ENCODE assay signal across 33 cellular contexts in genomic region chr13:28566891-28567290, GRCh38.
DNase-seq lines count a peak whose midpoint lies in the region; ATAC-seq and TF ChIP-seq lines count a peak whose summit lies in the region.
"Had no signal": no experiment of that assay in that cellular context is flagged by ENCODE, and none has a peak within 500 bp of the region (broad histone marks: within the 10 kb centered on the region; RNA-seq: fewer than 3 reads in every experiment).

No MANE protein-coding gene starts in this region.

- H4K91ac ChIP-seq in IMR-90 (ENCODE audit: insufficient read depth, low read depth, low read length) (0 out of 2 replicates have a peak overlapping the region, but pooled peaks have one; percentile 23), trophoblast cell (ENCODE audit: low read depth, low read length) (no peak overlapping the region)

- no peak overlapping the region for H3K4me3 ChIP-seq in IMR-90 (ENCODE audit: insufficient read depth, low read depth, low read length)
- no peak overlapping the region for H3K4me3 ChIP-seq in trophoblast cell (ENCODE audit: low read depth, low read length)
- H3K4me3 ChIP-seq in thyroid gland (replicated peaks in 1 of 3): no peak overlapping the region
- H3K4me3 ChIP-seq: A549; BLaER1; BLaER1 treated with 17β-estradiol and CSF1 and Interleukin-3, amounts not matched to agents 10 nM and 100 nM had no signal

- H4K5ac ChIP-seq in IMR-90 (ENCODE audit: low read depth, low read length): no peak overlapping the region

- no peak overlapping the region for H3K4me3 Mint-ChIP-seq in mesothelial cell of epicardium
- H3K4me3 Mint-ChIP-seq: B cell; CD4-positive, alpha-beta memory T cell; CD4-positive, alpha-beta T cell; CD4-positive, CD25-positive, alpha-beta regulatory T cell; CD8-positive, alpha-beta memory T cell; CD8-positive, alpha-beta T cell had no signal

- H2BK5ac ChIP-seq in IMR-90 (ENCODE audit: low read depth, low read length, poor library complexity, severe bottlenecking) (no peak overlapping the region), trophoblast cell (ENCODE audit: low read depth, low read length, poor library complexity) (no peak overlapping the region)

- TF ChIP-seq POLR2A in IMR-90 (IDR thresholded peaks at IDR 0.05; ENCODE audit: low read depth, low read length) (no peak), thyroid gland (IDR thresholded peaks at IDR 0.05) (no peak)

- ATAC-seq in IMR-90 (ENCODE audit: low read depth): no peak
- ATAC-seq in GM18867 (IDR thresholded peaks at IDR 0.05; ENCODE audit: unreplicated experiment): no peak
- no peak for ATAC-seq in HG03108 (IDR thresholded peaks at IDR 0.05; ENCODE audit: unreplicated experiment)
- ATAC-seq: A549; CD8-positive, alpha-beta T cell had no signal

- H3K36me3 Mint-ChIP-seq in mesothelial cell of epicardium: no peaks in the 10 kb centered on the region
- H3K36me3 Mint-ChIP-seq: CD14-positive monocyte; CD4-positive, alpha-beta memory T cell; CD4-positive, CD25-positive, alpha-beta regulatory T cell; CD8-positive, alpha-beta memory T cell; CD8-positive, alpha-beta T cell had no signal

- H2BK120ac ChIP-seq in IMR-90 (ENCODE audit: low read depth, low read length) (no peak overlapping the region), trophoblast cell (ENCODE audit: insufficient read depth, low read length, poor library complexity) (no peak overlapping the region)

- H3K4me1 ChIP-seq in IMR-90 (ENCODE audit: control insufficient read depth, insufficient read depth, low read length) (peaks cover 12% of the 10 kb centered on the region), trophoblast cell (ENCODE audit: control insufficient read depth in 1 of 2, insufficient read depth in 2 of 2, low read length in 2 of 2) (peaks cover 14 to 16% of the 10 kb centered on the region in 2 experiments), thyroid gland (peaks cover 44 to 54% of the 10 kb centered on the region in 2 donors)
- H3K4me1 ChIP-seq: A549, BLaER1 had no signal

- H3K18ac ChIP-seq in IMR-90 (ENCODE audit: low read depth, low read length) (no peak overlapping the region), trophoblast cell (ENCODE audit: low read length) (no peak overlapping the region)

- no peak overlapping the region for H3K27ac Mint-ChIP-seq in mesothelial cell of epicardium
- H3K27ac Mint-ChIP-seq: B cell; CD14-positive monocyte; CD4-positive, alpha-beta memory T cell; CD4-positive, alpha-beta T cell; CD4-positive, CD25-positive, alpha-beta regulatory T cell; CD8-positive, alpha-beta memory T cell; CD8-positive, alpha-beta T cell had no signal

- no TSS peak for BruUV-seq in IMR-90 (replicated peaks; lab: Mats Ljungman, UMichigan)

- H2BK12ac ChIP-seq in trophoblast cell (ENCODE audit: low read length): no peak overlapping the region

- TF ChIP-seq CTCF in IMR-90 (conservative IDR thresholded peaks at IDR 0.05; ENCODE audit: low read depth, low read length) (no peak), thyroid gland (IDR thresholded peaks at IDR 0.05) (no peak), mesothelial cell of epicardium (IDR thresholded peaks at IDR 0.05; ENCODE audit: unreplicated experiment) (no peak)

- H3K14ac ChIP-seq in IMR-90 (replicated peaks; ENCODE audit: low read depth, low read length) (no peak overlapping the region), trophoblast cell (ENCODE audit: low read length) (no peak overlapping the region)

- no peaks in the 10 kb centered on the region for H3K27me3 Mint-ChIP-seq in mesothelial cell of epicardium (ENCODE audit: low read depth)
- H3K27me3 Mint-ChIP-seq: CD4-positive, alpha-beta T cell had no signal

- no peaks in the 10 kb centered on the region for H3K79me1 ChIP-seq in IMR-90 (ENCODE audit: low read depth in 1 of 2, low read length in 2 of 2)
- H3K79me1 ChIP-seq in trophoblast cell (ENCODE audit: low read length): no peaks in the 10 kb centered on the region

- no peak overlapping the region for H3K27ac ChIP-seq in IMR-90 (ENCODE audit: insufficient read depth, low read length)
- H3K27ac ChIP-seq in trophoblast cell (ENCODE audit: low read depth, low read length): no peak overlapping the region
- peak overlapping the region in 2 of 3 donors; percentile 88 to 89 for H3K27ac ChIP-seq in thyroid gland
- H3K27ac ChIP-seq: 22Rv1; A549; BLaER1; BLaER1 treated with 17β-estradiol and CSF1 and Interleukin-3, amounts not matched to agents 10 nM and 100 nM; C4-2B had no signal

- POLR2A ChIA-PET in IMR-90 (lab: Charles Lee; ENCODE audit: unreplicated experiment): no interaction called here

- H3K4ac ChIP-seq in IMR-90 (ENCODE audit: low read depth, low read length) (no peak overlapping the region), trophoblast cell (ENCODE audit: low read depth, low read length) (no peak overlapping the region)

- no peaks in the 10 kb centered on the region for H4K20me1 ChIP-seq in IMR-90 (ENCODE audit: insufficient read depth, low read length)
- H4K20me1 ChIP-seq: BLaER1; BLaER1 treated with 17β-estradiol and CSF1 and Interleukin-3, amounts not matched to agents 10 nM and 100 nM had no signal

- intact Hi-C loops in IMR-90 (cut with micrococcal nuclease) (no loop called here), thyroid gland (cut with DNase I) (no loop called here)

- H3K56ac ChIP-seq in IMR-90 (ENCODE audit: extremely low read depth, insufficient read depth, low read length): no peak overlapping the region

- no peak overlapping the region for H2AK9ac ChIP-seq in IMR-90 (replicated peaks; ENCODE audit: low read depth, low read length, poor library complexity)

- H3K9me3 ChIP-seq in IMR-90 (ENCODE audit: control insufficient read depth, insufficient read depth, low read length) (no peaks in the 10 kb centered on the region), trophoblast cell (ENCODE audit: insufficient read depth, low read depth, low read length) (peaks cover 2% of the 10 kb centered on the region), thyroid gland (no peaks in the 10 kb centered on the region)
- H3K9me3 ChIP-seq: A549; BE2C; BLaER1; BLaER1 treated with 17β-estradiol and CSF1 and Interleukin-3, amounts not matched to agents 10 nM and 100 nM; Caco-2 had no signal

- dilution Hi-C loops in IMR-90 (cut with HindIII; ENCODE audit: low sequenced_read_pairs, unreplicated experiment): no loop called here

- H3K4me1 Mint-ChIP-seq in mesothelial cell of epicardium: peaks cover 30% of the 10 kb centered on the region
- H3K4me1 Mint-ChIP-seq: B cell; CD4-positive, alpha-beta memory T cell; CD4-positive, CD25-positive, alpha-beta regulatory T cell; CD8-positive, alpha-beta memory T cell had no signal

- H3K36me3 ChIP-seq in IMR-90 (ENCODE audit: control insufficient read depth, insufficient read depth, low read length) (no peaks in the 10 kb centered on the region), trophoblast cell (ENCODE audit: control insufficient read depth in 1 of 2, insufficient read depth in 2 of 2, low read length in 2 of 2) (no peaks in the 10 kb centered on the region), thyroid gland (no peaks in the 10 kb centered on the region)
- H3K36me3 ChIP-seq: BE2C; BLaER1; BLaER1 treated with 17β-estradiol and CSF1 and Interleukin-3, amounts not matched to agents 10 nM and 100 nM had no signal

- H2AK5ac ChIP-seq in IMR-90 (ENCODE audit: low read depth, low read length) (no peak overlapping the region), trophoblast cell (ENCODE audit: low read length) (no peak overlapping the region)

- H3K9ac ChIP-seq in IMR-90 (ENCODE audit: low read depth, low read length) (no peak overlapping the region), trophoblast cell (ENCODE audit: low read length) (no peak overlapping the region)
- H3K9ac ChIP-seq: BLaER1; BLaER1 treated with 17β-estradiol and CSF1 and Interleukin-3, amounts not matched to agents 10 nM and 100 nM had no signal

- CTCF ChIA-PET in IMR-90 (lab: Yijun Ruan, JAX): no interaction called here

- no peak overlapping the region for H2BK20ac ChIP-seq in IMR-90 (ENCODE audit: low read depth, low read length)

- 0 out of 3 replicates have a peak overlapping the region, but pooled peaks have one; percentile 54 for H2BK15ac ChIP-seq in IMR-90 (ENCODE audit: low read depth, low read length)

- DNase-seq in IMR-90 (no peak), trophoblast cell (peak; percentile 57 to 93), thyroid gland (no peak), mesothelial cell of epicardium (ENCODE audit: low spot score in 2 of 2, unreplicated experiment in 2 of 2) (no peak)
- DNase-seq: 8988T; ACHN; AML-193; BE2C; C1 segment of cervical spinal cord; Caco-2; Calu3; CD4-positive, alpha-beta memory T cell; CD4-positive, alpha-beta T cell; CD4-positive, CD25-positive, alpha-beta regulatory T cell; CD8-positive, alpha-beta memory T cell; CD8-positive, alpha-beta T cell; COR-L47; DMS 273 treated with DMSO at 0.1 percent for 48 hours; DMS153; DMS53; DMS79; DMS79 treated with DMSO at 0.1 percent for 48 hours; DND-41; EL had no signal

- H3K9me1 ChIP-seq in IMR-90 (ENCODE audit: insufficient read depth, low read length): 0 out of 2 replicates have a peak, but pooled peaks cover 5% of the 10 kb centered on the region

- H3K23ac ChIP-seq in IMR-90 (ENCODE audit: low read depth, low read length) (no peak overlapping the region), trophoblast cell (ENCODE audit: low read length) (no peak overlapping the region)

- TF ChIP-seq RAD21 in IMR-90 (IDR thresholded peaks at IDR 0.05; ENCODE audit: low read length): no peak

- no peak overlapping the region for H4K12ac ChIP-seq in trophoblast cell (ENCODE audit: low read depth, low read length)

- no peak overlapping the region for H3K4me2 ChIP-seq in IMR-90 (ENCODE audit: low read depth, low read length)
- no peak overlapping the region for H3K4me2 ChIP-seq in trophoblast cell (ENCODE audit: low read length)
- H3K4me2 ChIP-seq: A549; BLaER1; BLaER1 treated with 17β-estradiol and CSF1 and Interleukin-3, amounts not matched to agents 10 nM and 100 nM had no signal

- in situ Hi-C loops in IMR-90 (cut with MboI; ENCODE audit: low sequenced_read_pairs): no loop called here

- H3K27me3 ChIP-seq in IMR-90 (ENCODE audit: control insufficient read depth, insufficient read depth, low read length) (no peaks in the 10 kb centered on the region), trophoblast cell (ENCODE audit: insufficient read depth, low read length) (no peaks in the 10 kb centered on the region), thyroid gland (no peaks in the 10 kb centered on the region)
- H3K27me3 ChIP-seq: BE2C; BLaER1; BLaER1 treated with 17β-estradiol and CSF1 and Interleukin-3, amounts not matched to agents 10 nM and 100 nM had no signal

- H3K79me2 ChIP-seq in trophoblast cell (ENCODE audit: control insufficient read depth, insufficient read depth, low read length, poor library complexity): no peaks in the 10 kb centered on the region

- H2AFZ ChIP-seq in IMR-90 (replicated peaks; ENCODE audit: low read length, poor library complexity): no peak overlapping the region
- H2AFZ ChIP-seq in trophoblast cell (ENCODE audit: insufficient read depth, low read length, poor library complexity): no peak overlapping the region

- no peaks in the 10 kb centered on the region for H3K9me3 Mint-ChIP-seq in mesothelial cell of epicardium
- H3K9me3 Mint-ChIP-seq: CD14-positive monocyte; CD4-positive, alpha-beta T cell; CD4-positive, CD25-positive, alpha-beta regulatory T cell; CD8-positive, alpha-beta T cell had no signal

- H4K8ac ChIP-seq in IMR-90 (ENCODE audit: low read depth in 2 of 2, low read length in 2 of 2) (no peak overlapping the region), trophoblast cell (ENCODE audit: low read depth, low read length) (no peak overlapping the region)

- no CpG with 5 or more reads among the region's 4 CpGs for WGBS in IMR-90 (ENCODE audit: extremely low coverage in 2 of 2, insufficient read length in 1 of 2), 2 experiments
- WGBS in trophoblast cell (ENCODE audit: extremely low coverage, insufficient coverage, insufficient read length): no CpG with 5 or more reads among the region's 4 CpGs
- WGBS in thyroid gland, 2 donors: 83 to 87% methylated on average over 4 of the region's 4 CpGs

Comparison
In these comparisons a context has a peak if more than half of its experiments do, and no peak if none do; other contexts are left out.
1. DNase-seq: peak in trophoblast cell (2 of 2); none in IMR-90 (single experiment), thyroid gland (0 of 2) and mesothelial cell of epicardium (0 of 2).
2. H3K27ac ChIP-seq: peak in thyroid gland (2 of 3); none in IMR-90 (single experiment) and trophoblast cell (single experiment).